In the genomic region with DNA sequence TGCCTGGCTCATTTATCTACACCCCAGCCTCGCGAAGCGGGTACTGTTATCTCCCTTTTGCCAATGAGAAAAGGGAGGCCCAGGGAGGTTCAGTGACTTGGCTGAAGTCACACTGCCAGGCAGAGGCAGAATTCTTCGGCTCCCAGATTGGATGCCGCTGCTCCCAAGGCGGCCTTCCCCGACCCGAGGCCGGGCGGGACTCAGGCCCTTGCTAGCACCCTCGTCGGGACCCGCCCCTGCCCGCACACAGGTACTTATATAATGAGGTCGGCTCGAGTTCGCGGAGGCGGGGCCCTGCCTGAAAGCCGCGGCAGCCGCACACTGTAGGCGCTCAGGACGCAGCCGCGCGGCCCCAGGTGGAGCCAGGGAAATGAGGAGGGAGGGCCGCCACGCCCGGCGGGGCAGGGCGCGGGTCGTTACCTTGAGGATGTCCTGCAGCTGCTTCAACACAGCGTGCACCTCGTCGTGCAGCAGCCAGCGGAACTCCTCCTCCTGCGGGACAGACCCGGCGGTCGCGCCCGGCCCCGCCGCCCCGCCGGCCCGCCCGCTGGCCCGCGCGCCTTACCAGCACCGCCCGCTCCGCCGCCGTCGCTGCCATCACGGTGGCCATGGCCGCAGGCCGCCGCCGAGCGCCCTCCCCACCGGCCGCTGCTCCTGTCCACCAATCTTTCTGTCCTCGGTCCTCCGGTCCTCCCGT, we compare ENCODE assay signal across 8 cellular contexts. TPM values are rescaled to one million over a fixed set of nuclear protein-coding genes. Genes with fewer than 3 reads are reported as not detected.
DNase-seq lines count a peak whose midpoint lies in the region; ATAC-seq and TF ChIP-seq lines count a peak whose summit lies in the region.

A gene with protein sequence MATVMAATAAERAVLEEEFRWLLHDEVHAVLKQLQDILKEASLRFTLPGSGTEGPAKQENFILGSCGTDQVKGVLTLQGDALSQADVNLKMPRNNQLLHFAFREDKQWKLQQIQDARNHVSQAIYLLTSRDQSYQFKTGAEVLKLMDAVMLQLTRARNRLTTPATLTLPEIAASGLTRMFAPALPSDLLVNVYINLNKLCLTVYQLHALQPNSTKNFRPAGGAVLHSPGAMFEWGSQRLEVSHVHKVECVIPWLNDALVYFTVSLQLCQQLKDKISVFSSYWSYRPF (minus strand): TSS at position 672 of the 697 bp plus-strand sequence. CDS start 62 bp downstream, at position 610.

- intact Hi-C loops in HCT116 (cut with micrococcal nuclease) = loop anchor here (1.0 kb wide), 1 partner anchor 68 kb away; a partner anchor contains a TSS
- intact Hi-C loops in Right ventricle myocardium superior (cut with DNase I) = loop anchor here (5.0 to 10.0 kb wide), 2 partner anchors 45 to 153 kb away; a partner anchor contains a TSS
- intact Hi-C loops in tibial artery (cut with DNase I; ENCODE audit: low total_unique reads) = no loop called here

- no peaks in the 10 kb centered on the region for H3K27me3 Mint-ChIP-seq in activated naive CD8-positive, alpha-beta T cell

- peak within 1 kb of the TSS; percentile 82 for H3K4me3 Mint-ChIP-seq in activated naive CD8-positive, alpha-beta T cell

- CTCF ChIA-PET in HCT116 (lab: Charles Lee) = interaction anchor here (1.0 kb wide), 1 partner anchor 241 kb away, joined by 3 read pairs; no protein-coding TSS in a partner anchor

- H3K4me2 ChIP-seq in HCT116 (ENCODE audit: low read length) (peak within 1 kb of the TSS; percentile 97), MM.1S (ENCODE audit: low read depth, low read length) (peak within 1 kb of the TSS; percentile 95), parathyroid adenoma (ENCODE audit: low read length) (peak within 1 kb of the TSS; percentile 96)

- DNase-seq in GF-D8 (lab: John Stamatoyannopoulos, UW) = peak; percentile 49
- DNase-seq in HCT116 (ENCODE audit: low read depth, low spot score) = peak; percentile 64
- peak; percentile 93 for DNase-seq in MM.1S
- no peak for DNase-seq in SK-N-MC (ENCODE audit: low read depth, low spot score)
- DNase-seq in Right ventricle myocardium superior = peak; percentile 92
- DNase-seq in tibial artery = peak; percentile 66 to 84

- no peak for TF ChIP-seq RAD21 in HCT116 (IDR thresholded peaks at IDR 0.05; ENCODE audit: low read depth)

- H3K36me3 ChIP-seq in HCT116 (ENCODE audit: control insufficient read depth in 1 of 2, insufficient read depth in 2 of 2, low read length in 2 of 2) = peaks cover 3 to 7% of the 10 kb centered on the region in 2 experiments; a peak in 2 of 4 replicates
- no peaks in the 10 kb centered on the region for H3K36me3 ChIP-seq in MM.1S (replicated peaks; ENCODE audit: insufficient read depth, low read length)
- H3K36me3 ChIP-seq in SK-N-MC (ENCODE audit: insufficient read depth, low read length) = peaks cover 13% of the 10 kb centered on the region; the same call in 1 of the 2 replicates
- no peaks in the 10 kb centered on the region for H3K36me3 ChIP-seq in parathyroid adenoma (ENCODE audit: control insufficient read depth, insufficient read depth, low read length)
- peaks cover 0 to 57% (median 37%) of the 10 kb centered on the region in 3 donors for H3K36me3 ChIP-seq in tibial artery

- BruUV-seq in HCT116 (replicated peaks; lab: Mats Ljungman, UMichigan) = no TSS peak

- RAD21 ChIA-PET in HCT116 (lab: Charles Lee; ENCODE audit: low non-redundant PET in 1 of 2, low total read pairs in 2 of 2, uncharacterized antibody in 2 of 2, unreplicated experiment in 2 of 2) = interaction anchor here (1.2 to 1.5 kb wide), 2 partner anchors 33 to 35 kb away, joined by 3 read pairs; a partner anchor contains a TSS

- POLR2A ChIA-PET in HCT116 (lab: Charles Lee) = interaction anchor here (1.5 to 1.6 kb wide), 2 partner anchors 68 to 143 kb away, joined by 5 to 6 read pairs; a partner anchor contains a TSS

- H3K27ac ChIP-seq in HCT116 (ENCODE audit: low read depth, low read length) = peak within 1 kb of the TSS; percentile 89
- H3K27ac ChIP-seq in MM.1S (ENCODE audit: low read length) = peak within 1 kb of the TSS; percentile 35; the same call in 1 of the 2 replicates
- H3K27ac ChIP-seq in SK-N-MC = no peak within 1 kb of the TSS
- peak within 1 kb of the TSS; percentile 79 for H3K27ac ChIP-seq in parathyroid adenoma
- peak within 1 kb of the TSS; percentile 60 to 82 for H3K27ac ChIP-seq in tibial artery

- ATAC-seq in HCT116 (peak; percentile 76), Right ventricle myocardium superior (ENCODE audit: poor library complexity) (peak; percentile 59)

- H3K27me3 ChIP-seq in HCT116 (ENCODE audit: insufficient read depth, low read length) = no peaks in the 10 kb centered on the region
- H3K27me3 ChIP-seq in MM.1S (replicated peaks; ENCODE audit: insufficient read depth, low read length) = no peaks in the 10 kb centered on the region
- H3K27me3 ChIP-seq in parathyroid adenoma (ENCODE audit: control insufficient read depth, insufficient read depth, low read length) = no peaks in the 10 kb centered on the region
- no peaks in the 10 kb centered on the region for H3K27me3 ChIP-seq in tibial artery

- H3K27ac Mint-ChIP-seq in activated naive CD8-positive, alpha-beta T cell = peak within 1 kb of the TSS; percentile 46

- H3K36me3 Mint-ChIP-seq in activated naive CD8-positive, alpha-beta T cell = no peaks in the 10 kb centered on the region

- peak; percentile 19 for TF ChIP-seq POLR2A in HCT116 (IDR thresholded peaks at IDR 0.05; ENCODE audit: borderline replicate concordance, extremely low read depth, insufficient read depth, insufficient read length)

- TF ChIP-seq CTCF in HCT116 (IDR thresholded peaks at IDR 0.05 in 2 of 3, conservative IDR thresholded peaks at IDR 0.05 in 1 of 3; ENCODE audit: borderline replicate concordance in 1 of 3, insufficient read depth in 1 of 3, low read depth in 2 of 3, low read length in 2 of 3) (no peak), MM.1S (IDR thresholded peaks at IDR 0.05; ENCODE audit: low read length) (no peak), parathyroid adenoma (IDR thresholded peaks at IDR 0.05) (no peak), tibial artery (IDR thresholded peaks at IDR 0.05) (no peak)

- H3K9me3 Mint-ChIP-seq in activated naive CD8-positive, alpha-beta T cell (ENCODE audit: low read depth) = no peaks in the 10 kb centered on the region

- H3K4me1 Mint-ChIP-seq in activated naive CD8-positive, alpha-beta T cell (ENCODE audit: low read depth) = peaks cover 15% of the 10 kb centered on the region

- H3K9me2 ChIP-seq in HCT116 (ENCODE audit: insufficient read depth) (no peaks in the 10 kb centered on the region), MM.1S (replicated peaks; ENCODE audit: insufficient read depth, low read length) (no peaks in the 10 kb centered on the region)

- peaks cover 18% of the 10 kb centered on the region for H3F3A ChIP-seq in MM.1S (ENCODE audit: insufficient read depth, low read length)

- H3K79me2 ChIP-seq in HCT116 (ENCODE audit: insufficient read depth, low read length) (no peaks in the 10 kb centered on the region), MM.1S (ENCODE audit: low read length) (no peaks in the 10 kb centered on the region), parathyroid adenoma (no peaks in the 10 kb centered on the region)

- no peaks in the 10 kb centered on the region for H4K20me1 ChIP-seq in HCT116 (ENCODE audit: insufficient read depth)
- no peaks in the 10 kb centered on the region for H4K20me1 ChIP-seq in MM.1S (ENCODE audit: insufficient read depth, low read length)

- H3K9me3 ChIP-seq in HCT116 (ENCODE audit: control insufficient read depth in 1 of 2, insufficient read depth in 1 of 2, low read depth in 1 of 2, low read length in 2 of 2) = no peaks in the 10 kb centered on the region
- no peaks in the 10 kb centered on the region for H3K9me3 ChIP-seq in MM.1S (replicated peaks; ENCODE audit: insufficient read depth, low read length)
- no peaks in the 10 kb centered on the region for H3K9me3 ChIP-seq in SK-N-MC (ENCODE audit: low read depth, low read length)
- no peaks in the 10 kb centered on the region for H3K9me3 ChIP-seq in parathyroid adenoma (ENCODE audit: control insufficient read depth, low read length)
- H3K9me3 ChIP-seq in tibial artery = no peaks in the 10 kb centered on the region

- peak within 1 kb of the TSS; percentile 66 for H2AFZ ChIP-seq in HCT116 (ENCODE audit: low read depth, low read length, poor library complexity, severe bottlenecking)
- H2AFZ ChIP-seq in MM.1S (ENCODE audit: low read length) = peak within 1 kb of the TSS; percentile 95
- H2AFZ ChIP-seq in parathyroid adenoma = peak within 1 kb of the TSS; percentile 99

- H3K4me3 ChIP-seq in HCT116 (replicated peaks in 1 of 2; ENCODE audit: low read depth in 1 of 2, low read length in 2 of 2) (peak within 1 kb of the TSS; percentile 60 to 62), MM.1S (ENCODE audit: low read length) (peak within 1 kb of the TSS; percentile 72), SK-N-MC (peak within 1 kb of the TSS; percentile 96), parathyroid adenoma (ENCODE audit: low read depth, low read length) (peak within 1 kb of the TSS; percentile 92), tibial artery (peak within 1 kb of the TSS; percentile 74 to 79)

- H3K4me1 ChIP-seq in HCT116 (ENCODE audit: control insufficient read depth in 1 of 2, insufficient read depth in 2 of 2, low read length in 2 of 2) (peaks cover 13 to 20% of the 10 kb centered on the region in 2 experiments), MM.1S (ENCODE audit: low read length) (0 out of 2 replicates have a peak, but pooled peaks cover 3% of the 10 kb centered on the region), parathyroid adenoma (peaks cover 10% of the 10 kb centered on the region), tibial artery (peaks cover 0 to 26% (median 13%) of the 10 kb centered on the region in 4 donors)

- H3K9ac ChIP-seq in HCT116 (ENCODE audit: low read length) = peak within 1 kb of the TSS; percentile 76
- peak within 1 kb of the TSS; percentile 28; the same call in 1 of the 2 replicates for H3K9ac ChIP-seq in MM.1S (ENCODE audit: low read length)
- peak within 1 kb of the TSS; percentile 43 for H3K9ac ChIP-seq in SK-N-MC (ENCODE audit: insufficient read length)
- peak within 1 kb of the TSS; percentile 13 for H3K9ac ChIP-seq in parathyroid adenoma

TF ChIP-seq in HCT116, 20 proteins besides CTCF, POLR2A, EP300 and RAD21 (continues in another document):
- TF ChIP-seq EZH2 (IDR thresholded peaks at IDR 0.05) = no peak
- no peak for TF ChIP-seq SIN3A (IDR thresholded peaks at IDR 0.05; ENCODE audit: low read depth)
- TF ChIP-seq FOSL1 (IDR thresholded peaks at IDR 0.05; ENCODE audit: low read depth) = no peak
- TF ChIP-seq, protein P1, sequence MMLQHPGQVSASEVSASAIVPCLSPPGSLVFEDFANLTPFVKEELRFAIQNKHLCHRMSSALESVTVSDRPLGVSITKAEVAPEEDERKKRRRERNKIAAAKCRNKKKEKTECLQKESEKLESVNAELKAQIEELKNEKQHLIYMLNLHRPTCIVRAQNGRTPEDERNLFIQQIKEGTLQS (IDR thresholded peaks at IDR 0.05) = no peak
- TF ChIP-seq YY1 (IDR thresholded peaks at IDR 0.05; ENCODE audit: extremely low read depth, insufficient replicate concordance, low read depth, low read length) = peak; percentile 28
- TF ChIP-seq POLR2AphosphoS5 (IDR thresholded peaks at IDR 0.05; ENCODE audit: low read depth, low read length) = peak; percentile 66
- TF ChIP-seq CEBPB (IDR thresholded peaks at IDR 0.05; ENCODE audit: low read depth) = no peak

RNA-seq across cellular contexts. Expression of the gene that starts here (rescaled TPM):
- total RNA-seq in HCT116 (2021; ENCODE audit: unreplicated experiment) (20.1 TPM), Right ventricle myocardium superior (110 TPM)
- polyA plus RNA-seq in HCT116 (2012) = 18.6 and 19.6 TPM in 2 replicates

Comparison
In these comparisons a context has a peak if more than half of its experiments do, and no peak if none do; other contexts are left out.
1. H3K9ac ChIP-seq: peak in every context shown above with its lines; median percentile 76 in HCT116; 43 in SK-N-MC; 28 in MM.1S; 13 in parathyroid adenoma.